10 cellular contexts compared by ENCODE assay signal in genomic region chr17:50146927-50147640, GRCh38. TPM values are rescaled to one million over a fixed set of nuclear protein-coding genes. Genes with fewer than 3 reads are reported as not detected.
DNase-seq lines count a peak whose midpoint lies in the region; TF ChIP-seq lines count a peak whose summit lies in the region.
"Had no signal": no experiment of that assay in that cellular context is flagged by ENCODE, and none has a peak within 500 bp of the region (broad histone marks: within the 10 kb centered on the region; RNA-seq: fewer than 3 reads in every experiment).

No MANE protein-coding gene starts in this region.

- peak overlapping the region; percentile 82 for H3K4me3 ChIP-seq in A673 (ENCODE audit: low read depth, low read length, poor library complexity, severe bottlenecking)
- H3K4me3 ChIP-seq in HL-60 (replicated peaks; ENCODE audit: insufficient read depth, low read length) = peak overlapping the region; percentile 79
- H3K4me3 ChIP-seq in muscle layer of duodenum (ENCODE audit: low read depth in 1 of 2, low read length in 2 of 2) = peak overlapping the region; percentile 79 to 82

- no peak for TF ChIP-seq CTCF in A673 (conservative IDR thresholded peaks at IDR 0.05; ENCODE audit: low read depth, low read length)
- no peak for TF ChIP-seq CTCF in HL-60 (IDR thresholded peaks at IDR 0.05; ENCODE audit: insufficient read depth, low read length)
- TF ChIP-seq CTCF in chondrocyte (IDR thresholded peaks at IDR 0.05) = no peak

- intact Hi-C loops in A673 (cut with micrococcal nuclease; ENCODE audit: unreplicated experiment) = no loop called here

- POLR2A ChIA-PET in A673 (lab: Charles Lee; ENCODE audit: low non-redundant PET) = interaction anchor here (0.6 kb wide), 1 partner anchor 840 kb away, joined by 7 read pairs; no protein-coding TSS in a partner anchor

- peaks cover 44% of the 10 kb centered on the region for H3K4me1 Mint-ChIP-seq in chondrocyte (ENCODE audit: low read depth)

- H3K27me3 ChIP-seq in A673 (replicated peaks; ENCODE audit: insufficient read depth, low read depth, low read length, poor library complexity) (no peaks in the 10 kb centered on the region), HL-60 (ENCODE audit: insufficient read depth, poor library complexity, severe bottlenecking) (no peaks in the 10 kb centered on the region), muscle layer of duodenum (ENCODE audit: low read depth, low read length) (no peaks in the 10 kb centered on the region)

- no peak for DNase-seq in A673 (ENCODE audit: low spot score)
- DNase-seq in HL-60 (ENCODE audit: low read depth in 1 of 2, low spot score in 1 of 2) = no peak
- DNase-seq in chondrocyte (ENCODE audit: low spot score) = no peak
- DNase-seq in stimulated activated CD4-positive, alpha-beta T cell treated with anti-CD3 and anti-CD28 coated beads, Interleukin-15, amount 100 ng/mL, for 24 hours = no peak
- DNase-seq in mesenteric fat pad (ENCODE audit: low spot score) = no peak
- no peak for DNase-seq in activated gamma-delta T cell (lab: John Stamatoyannopoulos, UW)
- DNase-seq in kidney tubule cell (ENCODE audit: low spot score) = no peak

- CTCF ChIA-PET in A673 (lab: Charles Lee) = no interaction called here

- H3K27me3 Mint-ChIP-seq in chondrocyte (ENCODE audit: low read depth) = no peaks in the 10 kb centered on the region

- H3K36me3 ChIP-seq in A673 (ENCODE audit: insufficient read depth, low read length, poor library complexity, severe bottlenecking) (peaks cover 35% of the 10 kb centered on the region), muscle layer of duodenum (ENCODE audit: control insufficient read depth in 1 of 2, insufficient read depth in 2 of 2, low read length in 2 of 2) (peaks cover 25 to 30% of the 10 kb centered on the region in 2 donors)

- BruUV-seq in A673 (replicated peaks; lab: Mats Ljungman, UMichigan) = no TSS peak

- H3K27ac ChIP-seq in A673 (ENCODE audit: low read depth, low read length, poor library complexity, severe bottlenecking) = peak overlapping the region; percentile 57
- H3K27ac ChIP-seq in HL-60 (replicated peaks) = peak overlapping the region; percentile 84
- H3K27ac ChIP-seq in muscle layer of duodenum (ENCODE audit: low read length) = peak overlapping the region; percentile 81

- H3K9me3 ChIP-seq in A673 (ENCODE audit: low read depth, low read length, poor library complexity, severe bottlenecking) (no peaks in the 10 kb centered on the region), muscle layer of duodenum (ENCODE audit: control insufficient read depth in 1 of 2, low read length in 2 of 2) (no peaks in the 10 kb centered on the region)

- H3K36me3 Mint-ChIP-seq in chondrocyte (ENCODE audit: low read depth) = peaks cover 17% of the 10 kb centered on the region

- H3K9me3 Mint-ChIP-seq in chondrocyte (ENCODE audit: low read depth) = no peaks in the 10 kb centered on the region

- peak overlapping the region; percentile 87 for H3K4me3 Mint-ChIP-seq in chondrocyte (ENCODE audit: unreplicated experiment)

- H3K4me1 ChIP-seq in A673 (ENCODE audit: insufficient read depth, low read length, poor library complexity, severe bottlenecking) = peaks cover 24% of the 10 kb centered on the region
- peaks cover 15 to 42% of the 10 kb centered on the region in 2 donors for H3K4me1 ChIP-seq in muscle layer of duodenum (ENCODE audit: control insufficient read depth in 1 of 2, insufficient read depth in 2 of 2, low read length in 2 of 2)

- peak overlapping the region; percentile 81 for H3K27ac Mint-ChIP-seq in chondrocyte (ENCODE audit: unreplicated experiment)

RNA-seq across cellular contexts. Expression of gene PPP1R9B, which starts 3.4 kb away (rescaled TPM):
- 61.3 and 68.4 TPM in 2 replicates for total RNA-seq in A673 (2021)
- 75.4 to 84.2 TPM (median 79.3 TPM) in 3 replicates for total RNA-seq in chondrocyte
- total RNA-seq in mesenteric fat pad = 56.5 TPM

RNA-seq across cellular contexts. Expression of gene SAMD14, which starts 17.1 kb away (rescaled TPM):
- total RNA-seq in A673 (2021) = 45.0 and 51.4 TPM in 2 replicates
- 26.0 to 29.4 TPM (median 27.6 TPM) in 3 replicates for total RNA-seq in chondrocyte
- 1.4 TPM for total RNA-seq in mesenteric fat pad
- total RNA-seq: NCI-H460 had no signal

RNA-seq across cellular contexts. Expression of gene SGCA, which starts 18.7 kb away (rescaled TPM):
- not detected in 2 replicates for total RNA-seq in A673 (2021)
- 0.85 to 5.5 TPM (median 1.3 TPM) in 3 replicates for total RNA-seq in chondrocyte
- 0.32 TPM for total RNA-seq in mesenteric fat pad
- total RNA-seq: glomerular endothelial cell, NCI-H460 had no signal

RNA-seq across cellular contexts. Expression of gene PDK2, which starts 51.9 kb away (rescaled TPM):
- total RNA-seq in A673 (2021) (20.4 and 31.6 TPM in 2 replicates), chondrocyte (28.9 to 38.0 TPM (median 31.1 TPM) in 3 replicates), mesenteric fat pad (41.9 TPM)

RNA-seq across cellular contexts. Expression of gene COL1A1, which starts 54.3 kb away (rescaled TPM):
- total RNA-seq in A673 (2021) = 24.6 and 44.7 TPM in 2 replicates
- total RNA-seq in chondrocyte = 34,852 to 36,120 TPM (median 35,333 TPM) in 3 replicates
- 309 TPM for total RNA-seq in mesenteric fat pad

Comparison
In these comparisons a context has a peak if more than half of its experiments do, and no peak if none do; other contexts are left out.
1. RNA of gene SAMD14, which starts 17.1 kb away (total RNA-seq): 45.0 to 51.4 TPM in A673 and 26.0 to 29.4 TPM in chondrocyte; 1.4 TPM in mesenteric fat pad (single experiment); every median in the first group is over 10 times any median in the second.
2. Peak in every context shown above with its lines, with median percentiles within 50 percentile points of each other: H3K27ac ChIP-seq and H3K4me3 ChIP-seq.